Comparison of ENCODE assay signal across 8 cellular contexts in the genomic region with DNA sequence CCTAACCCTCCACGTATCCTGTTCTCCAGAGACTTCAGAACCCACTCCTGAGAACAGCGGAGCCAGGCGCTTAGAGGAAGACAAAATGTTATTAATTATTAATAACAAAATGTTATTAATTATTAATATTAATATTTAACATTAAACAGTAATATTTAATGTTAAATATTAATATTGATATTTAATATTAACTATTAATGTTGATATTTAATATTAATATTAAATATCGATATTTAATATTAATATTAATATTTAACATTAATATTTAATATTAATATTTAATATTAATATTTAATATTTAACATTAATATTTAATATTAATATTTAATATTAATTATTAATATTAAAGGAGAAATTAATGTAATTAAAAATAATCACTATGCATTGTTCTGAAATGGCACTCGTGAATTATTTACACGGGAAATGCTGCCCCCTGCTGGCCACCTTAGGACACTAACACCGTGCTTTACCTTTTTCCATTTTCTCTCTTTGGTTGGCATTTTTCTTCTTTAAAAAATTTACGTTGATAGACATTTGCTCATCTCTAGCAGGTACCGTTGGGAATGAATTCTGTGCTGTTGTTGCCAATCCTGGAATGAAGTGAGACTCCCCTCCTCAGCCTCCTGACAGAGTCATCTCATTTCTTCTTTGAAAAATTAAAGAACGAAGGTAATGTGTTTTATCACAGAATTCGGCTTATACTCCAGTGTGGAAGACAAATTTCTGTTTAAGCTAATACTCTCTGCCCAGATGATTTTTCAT. TPM values are rescaled to one million over a fixed set of nuclear protein-coding genes. Genes with fewer than 3 reads are reported as not detected.
A peak's percentile ranks its signal among the peaks of the same experiment; 100 is the strongest.
DNase-seq lines count a peak whose midpoint lies in the region; ATAC-seq and TF ChIP-seq lines count a peak whose summit lies in the region.

No MANE protein-coding gene starts in this region.

- H3K9me3 ChIP-seq in T-helper 17 cell (ENCODE audit: control insufficient read depth, low read length, poor library complexity, severe bottlenecking) = no peaks in the 10 kb centered on the region

- peaks cover 4% of the 10 kb centered on the region for H3K36me3 Mint-ChIP-seq in T-helper 17 cell (ENCODE audit: low read depth)

- peak; percentile 61 for TF ChIP-seq CTCF in kidney epithelial cell (IDR thresholded peaks at IDR 0.05; ENCODE audit: insufficient read depth, low read length, poor library complexity, severe bottlenecking)

- peak overlapping the region; percentile 52 for H3K4me3 Mint-ChIP-seq in T-helper 17 cell

- peaks cover 23% of the 10 kb centered on the region for H3K27me3 Mint-ChIP-seq in T-helper 17 cell

- H3K4me3 ChIP-seq in kidney epithelial cell (ENCODE audit: low read depth, low read length) = no peak overlapping the region

- no peaks in the 10 kb centered on the region for H3K4me1 Mint-ChIP-seq in T-helper 17 cell

- peak; percentile 48 for ATAC-seq in T-helper 17 cell
- no peak for ATAC-seq in HG03039 (IDR thresholded peaks at IDR 0.05; ENCODE audit: unreplicated experiment)
- ATAC-seq in HG02938 (IDR thresholded peaks at IDR 0.05; ENCODE audit: unreplicated experiment) = no peak

- H3K36me3 ChIP-seq in kidney epithelial cell (ENCODE audit: control insufficient read depth, insufficient read depth, low read length) = no peaks in the 10 kb centered on the region

- H3K27ac Mint-ChIP-seq in T-helper 17 cell = peak overlapping the region; percentile 75

- H3K27me3 ChIP-seq in kidney epithelial cell (ENCODE audit: control insufficient read depth, insufficient read depth, low read length) = no peaks in the 10 kb centered on the region

- DNase-seq in CMK (ENCODE audit: low read depth) = peak; percentile 12
- peak; percentile 32 for DNase-seq in HuH-7 (ENCODE audit: low spot score)
- peak; percentile 22 to 44 (median 31) for DNase-seq in T-helper 17 cell
- DNase-seq in astrocyte of the hippocampus (ENCODE audit: low read depth, low spot score) = peak; percentile 47
- no peak for DNase-seq in kidney epithelial cell (ENCODE audit: low read depth)
- DNase-seq in stimulated activated CD4-positive, alpha-beta T cell treated with anti-CD3 and anti-CD28 coated beads, Interleukin-4, amount 100 ng/mL, for 1 hour = peak; percentile 70

RNA-seq across cellular contexts. Expression of a gene that starts 7.5 kb away (rescaled TPM):
- total RNA-seq in T-helper 17 cell (not detected), kidney epithelial cell (not detected in 2 replicates)
